Comparison of ENCODE assay signal across 12 cellular contexts in the genomic region with DNA sequence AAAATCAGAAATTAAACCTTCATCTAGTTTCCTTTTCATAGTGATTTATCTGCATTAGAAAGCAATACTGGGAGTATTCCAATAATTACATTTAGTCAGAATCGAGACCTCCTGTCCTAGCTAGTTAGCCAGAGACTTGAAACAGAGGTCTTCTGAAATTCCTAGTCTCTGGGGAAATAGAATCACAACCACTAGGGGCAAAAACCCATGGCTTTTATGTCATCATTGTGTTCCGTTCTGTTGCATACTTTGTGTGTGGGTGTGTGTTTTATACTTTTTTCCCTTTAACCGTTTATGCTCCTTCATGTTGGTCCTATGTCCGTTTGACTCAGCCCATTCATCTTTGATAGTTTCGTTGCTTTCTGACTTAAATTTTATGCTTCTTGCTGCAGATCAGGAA.
DNase-seq lines count a peak whose midpoint lies in the region; FAIRE-seq and TF ChIP-seq lines count a peak whose summit lies in the region.
"Had no signal": no experiment of that assay in that cellular context is flagged by ENCODE, and none has a peak within 500 bp of the region (broad histone marks: within the 10 kb centered on the region; RNA-seq: fewer than 3 reads in every experiment).

No MANE protein-coding gene starts in this region.

- DNase-seq in mammary epithelial cell (no peak), breast epithelium (ENCODE audit: low spot score in 2 of 2) (no peak), OCI-LY7 (ENCODE audit: low spot score) (no peak), epithelial cell of proximal tubule (ENCODE audit: low read depth) (no peak), GM13977 (ENCODE audit: low spot score) (no peak), NCI-H1048 (lab: John Stamatoyannopoulos, UW) (no peak), RCC 7860 (ENCODE audit: low spot score) (no peak), colonic mucosa (no peak)
- DNase-seq: activated CD4-positive, CD25-positive, alpha-beta regulatory T cell treated with anti-CD3 and anti-CD28 coated beads, Interleukin-2, amount 50 U/mL, for 72 hours; activated T-cell treated with anti-CD3 and anti-CD28 coated beads, Interleukin-2, amount 50 U/mL, for 48 hours; NCI-H2029; posterior cingulate gyrus had no signal

- in situ Hi-C loops in mammary epithelial cell (cut with MboI; ENCODE audit: low sequenced_read_pairs in 2 of 2), result no loop called here
- in situ Hi-C loops in GM13977 (cut with MboI; ENCODE audit: low pct_unique_long_range_greater_than_20kb, low sequenced_read_pairs, unreplicated experiment), result no loop called here

- CTCF ChIA-PET in mammary epithelial cell (lab: Charles Lee; ENCODE audit: low non-redundant PET) (no interaction called here), OCI-LY7 (lab: Charles Lee; ENCODE audit: unreplicated experiment) (no interaction called here)

- intact Hi-C loops in mammary epithelial cell (cut with micrococcal nuclease), result loop anchor here (5.0 kb wide), 2 partner anchors 81 to 121 kb away; a partner anchor contains a TSS
- intact Hi-C loops in breast epithelium (cut with DNase I; ENCODE audit: low total_unique reads), result no loop called here
- intact Hi-C loops in OCI-LY7 (cut with micrococcal nuclease; ENCODE audit: unreplicated experiment), result no loop called here
- intact Hi-C loops in colonic mucosa (cut with DNase I), result no loop called here

- no peak overlapping the region for H3K9ac ChIP-seq in mammary epithelial cell (ENCODE audit: insufficient read depth, low read length)
- no peak overlapping the region for H3K9ac ChIP-seq in colonic mucosa (ENCODE audit: low read depth in 2 of 2, low read length in 2 of 2)

- H3K9me3 ChIP-seq in mammary epithelial cell (replicated peaks; ENCODE audit: insufficient read depth, low read length) (no peaks in the 10 kb centered on the region), breast epithelium (no peaks in the 10 kb centered on the region), OCI-LY7 (ENCODE audit: low read length) (no peaks in the 10 kb centered on the region), colonic mucosa (no peaks in the 10 kb centered on the region)

- H2AFZ ChIP-seq in mammary epithelial cell (ENCODE audit: low read depth, low read length) (no peak overlapping the region), OCI-LY7 (ENCODE audit: low read length) (no peak overlapping the region)

- WGBS in mammary epithelial cell (ENCODE audit: low coverage, missing lambda C conversion rate), result 17% methylated on average over 5 of the region's 5 CpGs

- peaks cover 9% of the 10 kb centered on the region for H3K36me3 ChIP-seq in mammary epithelial cell (ENCODE audit: insufficient read depth, low read length)
- H3K36me3 ChIP-seq in breast epithelium, result no peaks in the 10 kb centered on the region
- H3K36me3 ChIP-seq in OCI-LY7 (ENCODE audit: insufficient read depth, low read length), result peaks cover 11% of the 10 kb centered on the region
- H3K36me3 ChIP-seq in colonic mucosa, result no peaks in the 10 kb centered on the region

- H3K9me2 ChIP-seq in OCI-LY7 (ENCODE audit: insufficient read depth, low read length), result no peaks in the 10 kb centered on the region

- POLR2A ChIA-PET in OCI-LY7 (lab: Charles Lee), result interaction anchor here (0.5 kb wide), 1 partner anchor 430 kb away, joined by 4 read pairs; no protein-coding TSS in a partner anchor

- dilution Hi-C loops in mammary epithelial cell (cut with HindIII; ENCODE audit: low sequenced_read_pairs), result no loop called here

- H3K27ac ChIP-seq in mammary epithelial cell (ENCODE audit: insufficient read depth, low read depth, low read length) (no peak overlapping the region), breast epithelium (no peak overlapping the region), OCI-LY7 (ENCODE audit: low read depth, low read length, poor library complexity, severe bottlenecking) (no peak overlapping the region), colonic mucosa (no peak overlapping the region)

- BruUV-seq in mammary epithelial cell (replicated peaks; lab: Mats Ljungman, UMichigan) (no TSS peak), OCI-LY7 (replicated peaks; lab: Mats Ljungman, UMichigan) (no TSS peak)

- no peaks in the 10 kb centered on the region for H3K79me2 ChIP-seq in mammary epithelial cell (ENCODE audit: insufficient read depth, low read length)
- H3K79me2 ChIP-seq in OCI-LY7 (ENCODE audit: insufficient read depth, low read depth, low read length), result no peaks in the 10 kb centered on the region

- H3K4me2 ChIP-seq in mammary epithelial cell (ENCODE audit: insufficient read depth, low read depth, low read length) (no peak overlapping the region), OCI-LY7 (ENCODE audit: low read length) (no peak overlapping the region)

- FAIRE-seq in RCC 7860 (lab: Jason Lieb, UNC), result no peak

- H3K4me1 ChIP-seq in mammary epithelial cell (ENCODE audit: insufficient read depth, low read length), result peaks cover 19% of the 10 kb centered on the region
- H3K4me1 ChIP-seq in breast epithelium, result no peaks in the 10 kb centered on the region
- H3K4me1 ChIP-seq in OCI-LY7 (ENCODE audit: insufficient read depth, low read length, poor library complexity, severe bottlenecking), result no peaks in the 10 kb centered on the region
- H3K4me1 ChIP-seq in colonic mucosa, result no peaks in the 10 kb centered on the region

- no peak for TF ChIP-seq POLR2A in breast epithelium (IDR thresholded peaks at IDR 0.05)

- peak; percentile 20 to 39 for TF ChIP-seq CTCF in mammary epithelial cell (conservative IDR thresholded peaks at IDR 0.05 in 1 of 2, IDR thresholded peaks at IDR 0.05 in 1 of 2; ENCODE audit: extremely low read depth in 1 of 2, insufficient read depth in 1 of 2, low read depth in 1 of 2, low read length in 2 of 2)
- no peak for TF ChIP-seq CTCF in breast epithelium (IDR thresholded peaks at IDR 0.05)
- 0 out of 2 replicates have a peak, but pooled peaks have one; percentile 14 for TF ChIP-seq CTCF in OCI-LY7 (conservative IDR thresholded peaks at IDR 0.05; ENCODE audit: low read length)
- TF ChIP-seq CTCF in epithelial cell of proximal tubule (conservative IDR thresholded peaks at IDR 0.05; ENCODE audit: low read depth, low read length), result peak; percentile 21
- TF ChIP-seq CTCF in GM13977 (IDR thresholded peaks at IDR 0.05; ENCODE audit: extremely low read depth, insufficient read depth, missing control alignments), result no peak
- no peak for TF ChIP-seq CTCF in colonic mucosa (IDR thresholded peaks at IDR 0.05)

- no peaks in the 10 kb centered on the region for H3K27me3 ChIP-seq in mammary epithelial cell (ENCODE audit: insufficient read depth, low read length)
- H3K27me3 ChIP-seq in breast epithelium, result no peaks in the 10 kb centered on the region
- H3K27me3 ChIP-seq in colonic mucosa, result no peaks in the 10 kb centered on the region

- H3K4me3 ChIP-seq in mammary epithelial cell (replicated peaks in 1 of 3; ENCODE audit: insufficient read depth in 1 of 3, low read depth in 2 of 3, low read length in 3 of 3) (no peak overlapping the region), breast epithelium (no peak overlapping the region), OCI-LY7 (ENCODE audit: low read depth, low read length, poor library complexity, severe bottlenecking) (no peak overlapping the region), epithelial cell of proximal tubule (ENCODE audit: low read depth, low read length) (no peak overlapping the region), colonic mucosa (no peak overlapping the region)

- H4K20me1 ChIP-seq in mammary epithelial cell (ENCODE audit: insufficient read depth, low read length) (no peaks in the 10 kb centered on the region), OCI-LY7 (ENCODE audit: insufficient read depth, low read length) (no peaks in the 10 kb centered on the region)

Comparison
In these comparisons a context has a peak if more than half of its experiments do, and no peak if none do; other contexts are left out.
1. CTCF ChIP-seq: peak in mammary epithelial cell (2 of 2), OCI-LY7 (single experiment) and epithelial cell of proximal tubule (single experiment); none in breast epithelium (0 of 3), GM13977 (single experiment) and colonic mucosa (single experiment).